In genomic region chr15:28719626-28720025, GRCh38 we compare ENCODE assay signal across 2 cellular contexts. TPM values are rescaled to one million over a fixed set of nuclear protein-coding genes. Genes with fewer than 3 reads are reported as not detected.
"Had no signal": no experiment of that assay in that cellular context is flagged by ENCODE, and none has a peak within 500 bp of the region (broad histone marks: within the 10 kb centered on the region; RNA-seq: fewer than 3 reads in every experiment).

No MANE protein-coding gene starts in this region.

RNA-seq across cellular contexts. Expression of gene GOLGA8M, which starts 7.4 kb away (rescaled TPM):
- total RNA-seq: activated B cell treated with CpG ODN at 0.5 μM for 24 hours, WTC11 had no signal
